1 cellular context compared by ENCODE assay signal in the genomic region with DNA sequence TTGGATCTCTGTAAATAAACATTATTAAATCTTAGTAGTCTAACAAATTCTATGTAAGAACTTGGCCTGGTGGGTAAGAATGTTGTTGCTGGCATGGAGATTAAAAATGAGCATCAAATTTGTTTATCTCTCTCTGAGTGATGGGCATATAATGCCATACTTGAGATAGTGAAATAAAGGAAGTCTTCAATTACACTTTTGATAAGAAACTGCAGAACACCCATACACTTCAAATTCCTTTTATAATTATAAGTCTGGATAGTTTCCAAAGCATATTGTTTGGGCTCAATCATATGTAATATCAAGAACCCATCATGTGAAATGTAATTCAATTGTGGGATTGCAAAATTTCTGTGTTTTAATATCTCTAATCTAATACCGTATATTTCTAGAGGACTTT.
TF ChIP-seq lines count a peak whose summit lies in the region.

No MANE protein-coding gene starts in this region.

TF ChIP-seq in SK-N-SH treated with all-trans-retinoic acid at 6 μM for 48 hours, 23 proteins besides CTCF, POLR2A, EP300 and RAD21 (continued from another document):
- TF ChIP-seq POU6F1 (CRISPR knock-in tag; IDR thresholded peaks at IDR 0.05; ENCODE audit: borderline replicate concordance, low read depth) (no peak), GLIS3 (CRISPR knock-in tag; IDR thresholded peaks at IDR 0.05) (no peak), TSHZ2 (CRISPR knock-in tag; IDR thresholded peaks at IDR 0.05) (peak; percentile 81; the same call in 1 of the 2 replicates), TOX (CRISPR knock-in tag; IDR thresholded peaks at IDR 0.05; ENCODE audit: borderline replicate concordance) (no peak), CREB5 (CRISPR knock-in tag; IDR thresholded peaks at IDR 0.05; ENCODE audit: low read depth) (peak; percentile 59), ZNF565 (CRISPR knock-in tag; conservative IDR thresholded peaks at IDR 0.05; ENCODE audit: low read depth) (no peak), CSRNP3 (CRISPR knock-in tag; IDR thresholded peaks at IDR 0.05) (peak; percentile 40; the same call in 1 of the 2 replicates)
TF ChIP-seq in SK-N-SH treated with all-trans-retinoic acid at 6 μM for 48 hours: peak in this region for 8.
